13 cellular contexts compared by ENCODE assay signal in the genomic region with DNA sequence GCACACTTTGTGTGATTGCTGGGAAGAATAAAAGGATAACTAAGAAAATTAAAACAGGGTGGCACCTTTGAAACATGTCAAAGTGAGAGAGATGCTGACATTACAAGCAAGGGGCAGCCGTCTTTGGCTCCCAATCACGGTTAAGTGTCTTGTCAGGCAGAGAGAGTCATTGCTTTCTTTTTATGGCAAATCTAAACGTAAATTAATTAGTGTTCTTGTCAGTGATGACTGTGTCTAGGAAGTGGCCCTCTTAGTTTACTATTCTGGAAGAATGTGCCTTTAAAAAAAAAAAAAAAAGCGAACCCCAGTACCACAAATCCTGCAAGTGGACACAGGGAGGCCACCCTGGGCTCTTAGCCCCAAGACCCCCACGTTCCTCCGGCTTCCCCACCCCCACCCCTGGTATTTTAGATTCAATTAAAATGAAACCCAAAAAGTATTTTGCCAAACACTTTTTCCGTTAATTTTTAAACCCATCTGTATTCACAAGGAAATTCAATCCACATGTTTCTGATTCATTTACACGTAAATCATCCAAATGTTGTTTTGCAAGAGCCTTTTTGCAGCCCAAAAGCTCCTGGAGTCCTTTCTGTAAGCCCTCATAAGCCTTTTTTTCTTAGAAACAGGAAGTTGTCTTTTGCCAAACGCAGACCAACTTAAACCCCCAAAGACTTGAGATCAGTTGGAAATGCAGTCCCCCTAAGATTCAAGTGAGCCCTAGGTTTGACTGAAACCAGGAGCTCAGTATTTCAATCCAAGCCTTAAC.
DNase-seq lines count a peak whose midpoint lies in the region; ATAC-seq and TF ChIP-seq lines count a peak whose summit lies in the region.
"Had no signal": no experiment of that assay in that cellular context is flagged by ENCODE, and none has a peak within 500 bp of the region (broad histone marks: within the 10 kb centered on the region; RNA-seq: fewer than 3 reads in every experiment).

No MANE protein-coding gene starts in this region.

- peak; percentile 57 for ATAC-seq in sciatic nerve
- ATAC-seq: activated CD8-positive, alpha-beta memory T cell treated with anti-CD3 and anti-CD28 coated beads, Interleukin-2, amount 10 ng/mL, durations not matched to agents 7 days and 5 days had no signal

- POLR2A ChIA-PET in activated CD4-positive, alpha-beta memory T cell treated with anti-CD3 and anti-CD28 coated beads, Interleukin-2, amount 10 ng/mL, durations not matched to agents 7 days and 5 days (lab: Charles Lee), result no interaction called here

- CTCF ChIA-PET in activated naive CD4-positive, alpha-beta T cell treated with anti-CD3 and anti-CD28 coated beads for 36 hours (lab: Charles Lee), result interaction anchor here (0.6 to 2.7 kb wide), 5 partner anchors 406 to 446 kb away, joined by 3 to 14 read pairs (median 3); no protein-coding TSS in a partner anchor
- CTCF ChIA-PET in activated CD4-positive, alpha-beta memory T cell treated with anti-CD3 and anti-CD28 coated beads, Interleukin-2, amount 10 ng/mL, durations not matched to agents 7 days and 5 days (lab: Charles Lee), result interaction anchor here (0.6 to 8.5 kb wide), 5 partner anchors 279 to 737 kb away, joined by 3 to 246 read pairs (median 14); no protein-coding TSS in a partner anchor

- H3K9me3 Mint-ChIP-seq in activated naive CD4-positive, alpha-beta T cell treated with anti-CD3 and anti-CD28 coated beads for 36 hours, result no peaks in the 10 kb centered on the region
- no peaks in the 10 kb centered on the region for H3K9me3 Mint-ChIP-seq in activated CD4-positive, alpha-beta memory T cell treated with anti-CD3 and anti-CD28 coated beads, Interleukin-2, amount 10 ng/mL, durations not matched to agents 7 days and 5 days
- H3K9me3 Mint-ChIP-seq: T-helper 2 cell treated with Interferon-gamma antibody and Interleukin-4, amounts not matched to agents 5 μg/mL and 100 μg/mL, for 36 hours had no signal

- no peaks in the 10 kb centered on the region for H3K27me3 Mint-ChIP-seq in activated naive CD4-positive, alpha-beta T cell treated with anti-CD3 and anti-CD28 coated beads for 36 hours (ENCODE audit: low read depth)
- H3K27me3 Mint-ChIP-seq in activated CD4-positive, alpha-beta memory T cell treated with anti-CD3 and anti-CD28 coated beads, Interleukin-2, amount 10 ng/mL, durations not matched to agents 7 days and 5 days, result peaks cover 4% of the 10 kb centered on the region

- H3K36me3 Mint-ChIP-seq in activated naive CD4-positive, alpha-beta T cell treated with anti-CD3 and anti-CD28 coated beads for 36 hours (ENCODE audit: low read depth), result no peaks in the 10 kb centered on the region
- no peaks in the 10 kb centered on the region for H3K36me3 Mint-ChIP-seq in activated CD4-positive, alpha-beta memory T cell treated with anti-CD3 and anti-CD28 coated beads, Interleukin-2, amount 10 ng/mL, durations not matched to agents 7 days and 5 days (ENCODE audit: low read depth)
- H3K36me3 Mint-ChIP-seq: activated CD8-positive, alpha-beta memory T cell treated with anti-CD3 and anti-CD28 coated beads, Interleukin-2, amount 10 ng/mL, durations not matched to agents 7 days and 5 days had no signal

- peak overlapping the region; percentile 34; the same call in 1 of the 2 replicates for H3K4me3 ChIP-seq in AG10803 (ENCODE audit: low read length)

- no peak overlapping the region for H3K4me3 Mint-ChIP-seq in activated naive CD4-positive, alpha-beta T cell treated with anti-CD3 and anti-CD28 coated beads for 36 hours
- H3K4me3 Mint-ChIP-seq in activated CD4-positive, alpha-beta memory T cell treated with anti-CD3 and anti-CD28 coated beads, Interleukin-2, amount 10 ng/mL, durations not matched to agents 7 days and 5 days, result no peak overlapping the region
- H3K4me3 Mint-ChIP-seq: activated CD8-positive, alpha-beta memory T cell treated with anti-CD3 and anti-CD28 coated beads, Interleukin-2, amount 10 ng/mL, durations not matched to agents 7 days and 5 days; T-helper 2 cell treated with Interferon-gamma antibody and Interleukin-4, amounts not matched to agents 5 μg/mL and 100 μg/mL, for 36 hours had no signal

- DNase-seq in AG10803 (ENCODE audit: low read depth) (peak; percentile 94), MV-4-11 (lab: John Stamatoyannopoulos, UW) (peak; percentile 93), fibroblast of gingiva (ENCODE audit: low read depth) (peak; percentile 92), sciatic nerve (ENCODE audit: low spot score) (no peak), NCI-H187 (lab: John Stamatoyannopoulos, UW) (no peak)
- DNase-seq in activated effector memory CD4-positive, alpha-beta T cell treated with Interleukin-2 at 50 U/mL for 16 hours, result no peak
- DNase-seq in activated naive CD4-positive, alpha-beta T cell treated with anti-CD3 and anti-CD28 coated beads for 36 hours, result no peak
- no peak for DNase-seq in activated CD4-positive, alpha-beta memory T cell treated with anti-CD3 and anti-CD28 coated beads, Interleukin-2, amount 10 ng/mL, durations not matched to agents 7 days and 5 days
- DNase-seq: activated CD8-positive, alpha-beta memory T cell treated with anti-CD3 and anti-CD28 coated beads, Interleukin-2, amount 10 ng/mL, durations not matched to agents 7 days and 5 days; anterior cingulate cortex; BE2C; NCI-H146 had no signal

- no peak overlapping the region for H3K27ac Mint-ChIP-seq in activated naive CD4-positive, alpha-beta T cell treated with anti-CD3 and anti-CD28 coated beads for 36 hours
- H3K27ac Mint-ChIP-seq in activated CD4-positive, alpha-beta memory T cell treated with anti-CD3 and anti-CD28 coated beads, Interleukin-2, amount 10 ng/mL, durations not matched to agents 7 days and 5 days, result no peak overlapping the region
- H3K27ac Mint-ChIP-seq: activated CD8-positive, alpha-beta memory T cell treated with anti-CD3 and anti-CD28 coated beads, Interleukin-2, amount 10 ng/mL, durations not matched to agents 7 days and 5 days; T-helper 2 cell treated with Interferon-gamma antibody and Interleukin-4, amounts not matched to agents 5 μg/mL and 100 μg/mL, for 36 hours had no signal

- intact Hi-C loops in sciatic nerve (cut with DNase I), result no loop called here
- intact Hi-C loops in activated naive CD4-positive, alpha-beta T cell treated with anti-CD3 and anti-CD28 coated beads for 36 hours (cut with micrococcal nuclease), result no loop called here

- H3K4me1 Mint-ChIP-seq in activated naive CD4-positive, alpha-beta T cell treated with anti-CD3 and anti-CD28 coated beads for 36 hours (ENCODE audit: low read depth), result peaks cover 2% of the 10 kb centered on the region
- no peaks in the 10 kb centered on the region for H3K4me1 Mint-ChIP-seq in activated CD4-positive, alpha-beta memory T cell treated with anti-CD3 and anti-CD28 coated beads, Interleukin-2, amount 10 ng/mL, durations not matched to agents 7 days and 5 days
- H3K4me1 Mint-ChIP-seq: activated CD8-positive, alpha-beta memory T cell treated with anti-CD3 and anti-CD28 coated beads, Interleukin-2, amount 10 ng/mL, durations not matched to agents 7 days and 5 days had no signal

- no peak for TF ChIP-seq CTCF in AG10803 (conservative IDR thresholded peaks at IDR 0.05; ENCODE audit: low read length)

Comparison
In these comparisons a context has a peak if more than half of its experiments do, and no peak if none do; other contexts are left out.
1. DNase-seq: peak in AG10803 (single experiment), MV-4-11 (single experiment) and fibroblast of gingiva (single experiment); none in sciatic nerve (single experiment), activated effector memory CD4-positive, alpha-beta T cell treated with Interleukin-2 at 50 U/mL for 16 hours (single experiment), NCI-H187 (0 of 2), activated naive CD4-positive, alpha-beta T cell treated with anti-CD3 and anti-CD28 coated beads for 36 hours (single experiment) and activated CD4-positive, alpha-beta memory T cell treated with anti-CD3 and anti-CD28 coated beads, Interleukin-2, amount 10 ng/mL, durations not matched to agents 7 days and 5 days (single experiment).